1 cellular context compared by ENCODE assay signal in the genomic region with DNA sequence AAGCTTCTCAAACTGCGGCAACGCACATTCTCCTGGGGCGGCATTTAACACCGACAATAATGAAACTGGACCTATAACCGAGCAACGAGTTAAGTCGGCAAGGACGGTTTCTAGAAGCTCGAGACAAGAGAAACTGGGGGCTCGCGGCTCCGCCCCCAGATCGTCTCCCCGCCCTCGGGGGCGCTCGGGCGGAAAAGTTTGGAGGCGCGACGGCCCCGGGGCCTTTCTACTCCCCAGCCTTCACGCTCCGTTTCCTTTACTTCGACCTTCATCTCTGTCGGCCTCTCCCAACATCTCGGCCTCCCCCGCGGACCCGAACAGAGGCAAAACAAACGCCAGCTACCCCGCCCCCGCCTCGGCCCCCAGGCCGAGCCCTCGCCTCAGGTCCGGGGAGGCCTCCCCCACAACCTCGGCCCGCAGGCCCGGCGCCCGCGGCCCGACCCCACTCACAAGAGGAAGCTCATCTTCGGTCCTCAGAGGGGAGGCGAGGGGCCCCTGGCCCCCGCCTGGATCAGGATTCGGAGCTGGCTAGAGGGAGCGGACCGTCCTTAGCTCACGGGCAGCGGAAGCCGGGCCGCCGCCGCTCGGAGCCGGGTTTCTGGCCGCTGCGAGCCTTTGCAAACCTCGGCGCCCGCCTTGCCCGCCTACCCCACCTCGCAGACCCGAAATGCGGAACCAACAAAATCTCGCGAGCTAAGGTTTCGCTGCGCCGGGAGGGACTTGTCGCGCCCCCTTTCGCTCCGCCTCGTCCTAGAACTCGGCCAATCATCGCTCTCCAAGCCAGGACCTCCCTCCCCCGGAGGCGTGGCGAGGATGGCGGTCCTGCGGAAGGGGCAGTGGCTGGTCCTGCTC.
TF ChIP-seq lines count a peak whose summit lies in the region.

A gene (minus strand): TSS at position 669 of the 852 bp plus-strand sequence. CDS start 205 bp downstream, at position 464.

TF ChIP-seq in HepG2, 621 proteins besides CTCF, POLR2A, EP300 and RAD21 (continued from another document and continues in another):
- TF ChIP-seq, protein P1, sequence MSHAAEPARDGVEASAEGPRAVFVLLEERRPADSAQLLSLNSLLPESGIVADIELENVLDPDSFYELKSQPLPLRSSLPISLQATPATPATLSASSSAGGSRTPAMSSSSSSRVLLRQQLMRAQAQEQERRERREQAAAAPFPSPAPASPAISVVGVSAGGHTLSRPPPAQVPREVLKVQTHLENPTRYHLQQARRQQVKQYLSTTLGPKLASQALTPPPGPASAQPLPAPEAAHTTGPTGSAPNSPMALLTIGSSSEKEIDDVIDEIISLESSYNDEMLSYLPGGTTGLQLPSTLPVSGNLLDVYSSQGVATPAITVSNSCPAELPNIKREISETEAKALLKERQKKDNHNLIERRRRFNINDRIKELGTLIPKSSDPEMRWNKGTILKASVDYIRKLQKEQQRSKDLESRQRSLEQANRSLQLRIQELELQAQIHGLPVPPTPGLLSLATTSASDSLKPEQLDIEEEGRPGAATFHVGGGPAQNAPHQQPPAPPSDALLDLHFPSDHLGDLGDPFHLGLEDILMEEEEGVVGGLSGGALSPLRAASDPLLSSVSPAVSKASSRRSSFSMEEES (CRISPR knock-in tag; IDR thresholded peaks at IDR 0.05), result no peak
- TF ChIP-seq, protein P2, sequence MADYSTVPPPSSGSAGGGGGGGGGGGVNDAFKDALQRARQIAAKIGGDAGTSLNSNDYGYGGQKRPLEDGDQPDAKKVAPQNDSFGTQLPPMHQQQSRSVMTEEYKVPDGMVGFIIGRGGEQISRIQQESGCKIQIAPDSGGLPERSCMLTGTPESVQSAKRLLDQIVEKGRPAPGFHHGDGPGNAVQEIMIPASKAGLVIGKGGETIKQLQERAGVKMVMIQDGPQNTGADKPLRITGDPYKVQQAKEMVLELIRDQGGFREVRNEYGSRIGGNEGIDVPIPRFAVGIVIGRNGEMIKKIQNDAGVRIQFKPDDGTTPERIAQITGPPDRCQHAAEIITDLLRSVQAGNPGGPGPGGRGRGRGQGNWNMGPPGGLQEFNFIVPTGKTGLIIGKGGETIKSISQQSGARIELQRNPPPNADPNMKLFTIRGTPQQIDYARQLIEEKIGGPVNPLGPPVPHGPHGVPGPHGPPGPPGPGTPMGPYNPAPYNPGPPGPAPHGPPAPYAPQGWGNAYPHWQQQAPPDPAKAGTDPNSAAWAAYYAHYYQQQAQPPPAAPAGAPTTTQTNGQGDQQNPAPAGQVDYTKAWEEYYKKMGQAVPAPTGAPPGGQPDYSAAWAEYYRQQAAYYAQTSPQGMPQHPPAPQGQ (CRISPR knock-in tag; IDR thresholded peaks at IDR 0.05; ENCODE audit: borderline replicate concordance), result no peak
- TF ChIP-seq ZBTB38 (CRISPR knock-in tag; IDR thresholded peaks at IDR 0.05) (peak; percentile 79), SRF (IDR thresholded peaks at IDR 0.05; ENCODE audit: low read depth, low read length) (no peak), RELA (CRISPR knock-in tag; IDR thresholded peaks at IDR 0.05) (no peak), BRD4 (CRISPR knock-in tag; IDR thresholded peaks at IDR 0.05) (peak; percentile 52; the same call in 1 of the 2 replicates), ZNF10 (CRISPR knock-in tag; IDR thresholded peaks at IDR 0.05; ENCODE audit: borderline replicate concordance, low read depth) (no peak), ZNF569 (CRISPR knock-in tag; IDR thresholded peaks at IDR 0.05; ENCODE audit: borderline replicate concordance) (no peak), ZNF556 (CRISPR knock-in tag; IDR thresholded peaks at IDR 0.05; ENCODE audit: borderline replicate concordance) (no peak), ZNF101 (CRISPR knock-in tag; IDR thresholded peaks at IDR 0.05; ENCODE audit: borderline replicate concordance, low read depth) (no peak), ZNF264 (CRISPR knock-in tag; IDR thresholded peaks at IDR 0.05) (no peak; the same call in 1 of the 2 replicates), ZFP1 (CRISPR knock-in tag; IDR thresholded peaks at IDR 0.05) (no peak), SIN3A (IDR thresholded peaks at IDR 0.05; ENCODE audit: borderline replicate concordance, low read depth, low read length) (peak; percentile 93; the same call in 1 of the 2 replicates), HMG20A (CRISPR knock-in tag; IDR thresholded peaks at IDR 0.05; ENCODE audit: borderline replicate concordance) (0 out of 2 replicates have a peak, but pooled peaks have one; percentile 10), TOE1 (CRISPR knock-in tag; IDR thresholded peaks at IDR 0.05) (0 out of 2 replicates have a peak, but pooled peaks have one; percentile 7), ZSCAN12 (CRISPR knock-in tag; IDR thresholded peaks at IDR 0.05) (peak; percentile 91; the same call in 1 of the 2 replicates), XRCC5 (optimal IDR thresholded peaks at IDR 0.05; ENCODE audit: low read length) (peak; percentile 81), TBP (CRISPR knock-in tag; IDR thresholded peaks at IDR 0.05) (no peak), ZNF598 (CRISPR knock-in tag; IDR thresholded peaks at IDR 0.05; ENCODE audit: borderline replicate concordance) (no peak), ZNF3 (CRISPR knock-in tag; IDR thresholded peaks at IDR 0.05) (peak; percentile 26; the same call in 1 of the 2 replicates), ZNF878 (CRISPR knock-in tag; IDR thresholded peaks at IDR 0.05) (no peak), SUZ12 (IDR thresholded peaks at IDR 0.05; ENCODE audit: low read depth, low read length) (no peak), RARA (CRISPR knock-in tag; IDR thresholded peaks at IDR 0.05) (no peak), KDM4B (CRISPR knock-in tag; IDR thresholded peaks at IDR 0.05) (0 out of 2 replicates have a peak, but pooled peaks have one; percentile 62), TAF15 (IDR thresholded peaks at IDR 0.05; ENCODE audit: low read depth, low read length, poor library complexity, severe bottlenecking) (peak; percentile 68), KLF16 (CRISPR knock-in tag; IDR thresholded peaks at IDR 0.05) (peak in 1 of 2 experiments; percentile 90; a peak in 2 of 4 replicates), RFXAP (CRISPR knock-in tag; IDR thresholded peaks at IDR 0.05; ENCODE audit: borderline replicate concordance) (peak; percentile 25; the same call in 1 of the 2 replicates), HOXD1 (CRISPR knock-in tag; IDR thresholded peaks at IDR 0.05) (0 out of 2 replicates have a peak, but pooled peaks have one; percentile 63), ZNF562 (CRISPR knock-in tag; IDR thresholded peaks at IDR 0.05; ENCODE audit: borderline replicate concordance) (no peak), ZNF317 (CRISPR knock-in tag; IDR thresholded peaks at IDR 0.05) (no peak), KAT2B (IDR thresholded peaks at IDR 0.05; ENCODE audit: borderline replicate concordance, low read depth, low read length) (no peak), ZZZ3 (CRISPR knock-in tag; IDR thresholded peaks at IDR 0.05; ENCODE audit: borderline replicate concordance) (no peak), RBM39 (IDR thresholded peaks at IDR 0.05; ENCODE audit: low read depth, low read length, poor library complexity, severe bottlenecking) (peak; percentile 86), ZNF337 (CRISPR knock-in tag; IDR thresholded peaks at IDR 0.05; ENCODE audit: borderline replicate concordance, low read depth) (peak; percentile 35; the same call in 1 of the 2 replicates), HNF4A (CRISPR knock-in tag; IDR thresholded peaks at IDR 0.05) (no peak), SOX5 (CRISPR knock-in tag; IDR thresholded peaks at IDR 0.05; ENCODE audit: borderline replicate concordance) (0 out of 2 replicates have a peak, but pooled peaks have one; percentile 14), ZSCAN30 (CRISPR knock-in tag; IDR thresholded peaks at IDR 0.05) (no peak), NRL (CRISPR knock-in tag; IDR thresholded peaks at IDR 0.05; ENCODE audit: borderline replicate concordance) (peak; percentile 88; the same call in 1 of the 2 replicates), ZNF747 (CRISPR knock-in tag; IDR thresholded peaks at IDR 0.05; ENCODE audit: borderline replicate concordance) (no peak), ZFP41 (CRISPR knock-in tag; IDR thresholded peaks at IDR 0.05; ENCODE audit: borderline replicate concordance) (0 out of 2 replicates have a peak, but pooled peaks have one; percentile 25), POLR2AphosphoS2 (IDR thresholded peaks at IDR 0.05; ENCODE audit: low read depth, low read length) (no peak), SP140L (CRISPR knock-in tag; IDR thresholded peaks at IDR 0.05; ENCODE audit: borderline replicate concordance) (no peak; the same call in 1 of the 2 replicates), DNMT3B (CRISPR knock-in tag; conservative IDR thresholded peaks at IDR 0.05) (0 out of 2 replicates have a peak, but pooled peaks have one; percentile 7), ELF3 (CRISPR knock-in tag; IDR thresholded peaks at IDR 0.05) (peak; percentile 59), ZBTB1 (CRISPR knock-in tag; IDR thresholded peaks at IDR 0.05; ENCODE audit: borderline replicate concordance) (no peak), ZNF274 (CRISPR knock-in tag; IDR thresholded peaks at IDR 0.05) (no peak; the same call in 1 of the 2 replicates), ZNF331 (CRISPR knock-in tag; IDR thresholded peaks at IDR 0.05) (no peak), NFIB (CRISPR knock-in tag; IDR thresholded peaks at IDR 0.05; ENCODE audit: borderline replicate concordance) (no peak), NFE2 (CRISPR knock-in tag; IDR thresholded peaks at IDR 0.05) (no peak), ZNF234 (CRISPR knock-in tag; conservative IDR thresholded peaks at IDR 0.05) (no peak), ARNTL (CRISPR knock-in tag; IDR thresholded peaks at IDR 0.05) (no peak)
- TF ChIP-seq, protein P3, sequence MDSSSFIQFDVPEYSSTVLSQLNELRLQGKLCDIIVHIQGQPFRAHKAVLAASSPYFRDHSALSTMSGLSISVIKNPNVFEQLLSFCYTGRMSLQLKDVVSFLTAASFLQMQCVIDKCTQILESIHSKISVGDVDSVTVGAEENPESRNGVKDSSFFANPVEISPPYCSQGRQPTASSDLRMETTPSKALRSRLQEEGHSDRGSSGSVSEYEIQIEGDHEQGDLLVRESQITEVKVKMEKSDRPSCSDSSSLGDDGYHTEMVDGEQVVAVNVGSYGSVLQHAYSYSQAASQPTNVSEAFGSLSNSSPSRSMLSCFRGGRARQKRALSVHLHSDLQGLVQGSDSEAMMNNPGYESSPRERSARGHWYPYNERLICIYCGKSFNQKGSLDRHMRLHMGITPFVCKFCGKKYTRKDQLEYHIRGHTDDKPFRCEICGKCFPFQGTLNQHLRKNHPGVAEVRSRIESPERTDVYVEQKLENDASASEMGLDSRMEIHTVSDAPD (CRISPR knock-in tag; IDR thresholded peaks at IDR 0.05), result no peak; the same call in 1 of the 2 replicates
- TF ChIP-seq, protein P4, sequence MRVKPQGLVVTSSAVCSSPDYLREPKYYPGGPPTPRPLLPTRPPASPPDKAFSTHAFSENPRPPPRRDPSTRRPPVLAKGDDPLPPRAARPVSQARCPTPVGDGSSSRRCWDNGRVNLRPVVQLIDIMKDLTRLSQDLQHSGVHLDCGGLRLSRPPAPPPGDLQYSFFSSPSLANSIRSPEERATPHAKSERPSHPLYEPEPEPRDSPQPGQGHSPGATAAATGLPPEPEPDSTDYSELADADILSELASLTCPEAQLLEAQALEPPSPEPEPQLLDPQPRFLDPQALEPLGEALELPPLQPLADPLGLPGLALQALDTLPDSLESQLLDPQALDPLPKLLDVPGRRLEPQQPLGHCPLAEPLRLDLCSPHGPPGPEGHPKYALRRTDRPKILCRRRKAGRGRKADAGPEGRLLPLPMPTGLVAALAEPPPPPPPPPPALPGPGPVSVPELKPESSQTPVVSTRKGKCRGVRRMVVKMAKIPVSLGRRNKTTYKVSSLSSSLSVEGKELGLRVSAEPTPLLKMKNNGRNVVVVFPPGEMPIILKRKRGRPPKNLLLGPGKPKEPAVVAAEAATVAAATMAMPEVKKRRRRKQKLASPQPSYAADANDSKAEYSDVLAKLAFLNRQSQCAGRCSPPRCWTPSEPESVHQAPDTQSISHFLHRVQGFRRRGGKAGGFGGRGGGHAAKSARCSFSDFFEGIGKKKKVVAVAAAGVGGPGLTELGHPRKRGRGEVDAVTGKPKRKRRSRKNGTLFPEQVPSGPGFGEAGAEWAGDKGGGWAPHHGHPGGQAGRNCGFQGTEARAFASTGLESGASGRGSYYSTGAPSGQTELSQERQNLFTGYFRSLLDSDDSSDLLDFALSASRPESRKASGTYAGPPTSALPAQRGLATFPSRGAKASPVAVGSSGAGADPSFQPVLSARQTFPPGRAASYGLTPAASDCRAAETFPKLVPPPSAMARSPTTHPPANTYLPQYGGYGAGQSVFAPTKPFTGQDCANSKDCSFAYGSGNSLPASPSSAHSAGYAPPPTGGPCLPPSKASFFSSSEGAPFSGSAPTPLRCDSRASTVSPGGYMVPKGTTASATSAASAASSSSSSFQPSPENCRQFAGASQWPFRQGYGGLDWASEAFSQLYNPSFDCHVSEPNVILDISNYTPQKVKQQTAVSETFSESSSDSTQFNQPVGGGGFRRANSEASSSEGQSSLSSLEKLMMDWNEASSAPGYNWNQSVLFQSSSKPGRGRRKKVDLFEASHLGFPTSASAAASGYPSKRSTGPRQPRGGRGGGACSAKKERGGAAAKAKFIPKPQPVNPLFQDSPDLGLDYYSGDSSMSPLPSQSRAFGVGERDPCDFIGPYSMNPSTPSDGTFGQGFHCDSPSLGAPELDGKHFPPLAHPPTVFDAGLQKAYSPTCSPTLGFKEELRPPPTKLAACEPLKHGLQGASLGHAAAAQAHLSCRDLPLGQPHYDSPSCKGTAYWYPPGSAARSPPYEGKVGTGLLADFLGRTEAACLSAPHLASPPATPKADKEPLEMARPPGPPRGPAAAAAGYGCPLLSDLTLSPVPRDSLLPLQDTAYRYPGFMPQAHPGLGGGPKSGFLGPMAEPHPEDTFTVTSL (CRISPR knock-in tag; IDR thresholded peaks at IDR 0.05; ENCODE audit: borderline replicate concordance), result peak; percentile 76; the same call in 1 of the 2 replicates
- TF ChIP-seq, protein P5, sequence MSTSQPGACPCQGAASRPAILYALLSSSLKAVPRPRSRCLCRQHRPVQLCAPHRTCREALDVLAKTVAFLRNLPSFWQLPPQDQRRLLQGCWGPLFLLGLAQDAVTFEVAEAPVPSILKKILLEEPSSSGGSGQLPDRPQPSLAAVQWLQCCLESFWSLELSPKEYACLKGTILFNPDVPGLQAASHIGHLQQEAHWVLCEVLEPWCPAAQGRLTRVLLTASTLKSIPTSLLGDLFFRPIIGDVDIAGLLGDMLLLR (CRISPR knock-in tag; IDR thresholded peaks at IDR 0.05), result no peak
- TF ChIP-seq, protein P6, sequence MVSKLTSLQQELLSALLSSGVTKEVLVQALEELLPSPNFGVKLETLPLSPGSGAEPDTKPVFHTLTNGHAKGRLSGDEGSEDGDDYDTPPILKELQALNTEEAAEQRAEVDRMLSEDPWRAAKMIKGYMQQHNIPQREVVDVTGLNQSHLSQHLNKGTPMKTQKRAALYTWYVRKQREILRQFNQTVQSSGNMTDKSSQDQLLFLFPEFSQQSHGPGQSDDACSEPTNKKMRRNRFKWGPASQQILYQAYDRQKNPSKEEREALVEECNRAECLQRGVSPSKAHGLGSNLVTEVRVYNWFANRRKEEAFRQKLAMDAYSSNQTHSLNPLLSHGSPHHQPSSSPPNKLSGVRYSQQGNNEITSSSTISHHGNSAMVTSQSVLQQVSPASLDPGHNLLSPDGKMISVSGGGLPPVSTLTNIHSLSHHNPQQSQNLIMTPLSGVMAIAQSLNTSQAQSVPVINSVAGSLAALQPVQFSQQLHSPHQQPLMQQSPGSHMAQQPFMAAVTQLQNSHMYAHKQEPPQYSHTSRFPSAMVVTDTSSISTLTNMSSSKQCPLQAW (CRISPR knock-in tag; IDR thresholded peaks at IDR 0.05), result peak; percentile 57; the same call in 1 of the 2 replicates
